Comparison of ENCODE assay signal across 8 cellular contexts in genomic region chr1:181152892-181153633, GRCh38.
A peak's percentile ranks its signal among the peaks of the same experiment; 100 is the strongest.
DNase-seq lines count a peak whose midpoint lies in the region; ATAC-seq and TF ChIP-seq lines count a peak whose summit lies in the region.

No MANE protein-coding gene starts in this region.

- no peak for TF ChIP-seq CTCF in activated CD8-positive, alpha-beta T cell treated with anti-CD3 and anti-CD28 coated beads for 36 hours (IDR thresholded peaks at IDR 0.05)

- no peak overlapping the region for H3K27ac Mint-ChIP-seq in activated CD8-positive, alpha-beta T cell treated with anti-CD3 and anti-CD28 coated beads for 36 hours

- no peaks in the 10 kb centered on the region for H3K9me3 Mint-ChIP-seq in activated CD8-positive, alpha-beta T cell treated with anti-CD3 and anti-CD28 coated beads for 36 hours

- H3K4me3 Mint-ChIP-seq in activated CD8-positive, alpha-beta T cell treated with anti-CD3 and anti-CD28 coated beads for 36 hours, result no peak overlapping the region

- ATAC-seq in GM19043 (IDR thresholded peaks at IDR 0.05; ENCODE audit: low read depth, unreplicated experiment) (peak; percentile 60), HG03103 (IDR thresholded peaks at IDR 0.05; ENCODE audit: low read depth, unreplicated experiment) (peak; percentile 70)
- no peak for ATAC-seq in activated CD8-positive, alpha-beta T cell treated with anti-CD3 and anti-CD28 coated beads for 36 hours

- intact Hi-C loops in posterior cingulate gyrus (cut with DNase I), result no loop called here
- intact Hi-C loops in activated CD8-positive, alpha-beta T cell treated with anti-CD3 and anti-CD28 coated beads for 36 hours (cut with micrococcal nuclease), result no loop called here

- CTCF ChIA-PET in activated CD8-positive, alpha-beta T cell treated with anti-CD3 and anti-CD28 coated beads for 36 hours (lab: Charles Lee), result interaction anchor here (0.6 to 5.9 kb wide), 4 partner anchors 11 to 291 kb away, joined by 3 to 34 read pairs (median 5); partner anchors contain the start of gene MR1

- peaks cover 38% of the 10 kb centered on the region for H3K4me1 Mint-ChIP-seq in activated CD8-positive, alpha-beta T cell treated with anti-CD3 and anti-CD28 coated beads for 36 hours (ENCODE audit: low read depth)

- peaks cover 2% of the 10 kb centered on the region for H3K27me3 Mint-ChIP-seq in activated CD8-positive, alpha-beta T cell treated with anti-CD3 and anti-CD28 coated beads for 36 hours

- POLR2A ChIA-PET in activated CD8-positive, alpha-beta T cell treated with anti-CD3 and anti-CD28 coated beads for 36 hours (lab: Charles Lee), result interaction anchor here (0.6 kb wide), 1 partner anchor 62 kb away, joined by 3 read pairs; no protein-coding TSS in a partner anchor

- no peaks in the 10 kb centered on the region for H3K36me3 Mint-ChIP-seq in activated CD8-positive, alpha-beta T cell treated with anti-CD3 and anti-CD28 coated beads for 36 hours (ENCODE audit: low read depth)

- DNase-seq in AG08396 (ENCODE audit: low spot score) (peak; percentile 61), SK-N-DZ (ENCODE audit: low spot score) (peak; percentile 57), foreskin melanocyte (peak; percentile 64), posterior cingulate gyrus (peak in 9 of 10 donors; percentile 30 to 93 (median 65)), NCI-H1436 treated with DMSO at 0.1 percent for 48 hours (lab: John Stamatoyannopoulos, UW) (no peak)
- DNase-seq in activated CD8-positive, alpha-beta T cell treated with anti-CD3 and anti-CD28 coated beads for 36 hours, result no peak

Comparison
In these comparisons a context has a peak if more than half of its experiments do, and no peak if none do; other contexts are left out.
1. DNase-seq: peak in AG08396 (single experiment), SK-N-DZ (single experiment), foreskin melanocyte (single experiment) and posterior cingulate gyrus (9 of 10); none in NCI-H1436 treated with DMSO at 0.1 percent for 48 hours (single experiment) and activated CD8-positive, alpha-beta T cell treated with anti-CD3 and anti-CD28 coated beads for 36 hours (single experiment).